In the genomic region with DNA sequence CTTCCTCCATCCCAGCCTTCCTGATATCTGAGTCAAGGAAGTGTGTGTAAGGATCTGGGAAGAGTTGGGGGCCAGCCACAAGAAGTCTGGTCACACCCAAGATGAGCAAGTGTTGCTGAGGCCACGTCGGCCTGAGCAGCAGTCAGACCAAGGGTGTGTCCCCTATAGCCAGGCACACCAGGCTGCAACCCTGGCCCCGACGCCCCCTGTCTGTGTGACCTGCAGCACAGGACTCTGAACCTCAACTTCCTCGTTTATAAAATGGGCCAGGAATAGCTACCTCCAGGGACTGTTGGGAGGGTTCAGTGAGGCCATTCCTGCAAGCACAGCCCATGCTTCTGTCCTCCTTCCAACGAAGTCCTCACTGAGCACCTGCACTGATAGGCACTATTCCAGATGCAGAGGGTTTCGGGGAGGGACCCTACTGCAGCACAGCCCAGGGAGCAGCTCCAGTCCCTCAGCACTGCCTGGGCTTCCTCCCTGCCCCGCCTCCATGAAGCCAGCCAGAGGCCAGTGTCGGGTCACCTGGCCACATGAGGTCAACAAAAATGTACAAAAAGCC, we compare ENCODE assay signal across 1 cellular context.
TF ChIP-seq lines count a peak whose summit lies in the region.

No MANE protein-coding gene starts in this region.

TF ChIP-seq in GM12878, 131 proteins besides CTCF, POLR2A, EP300 and RAD21:
- TF ChIP-seq TCF12 (IDR thresholded peaks at IDR 0.05; ENCODE audit: low read depth, low read length) = no peak
- no peak for TF ChIP-seq ZNF24 (IDR thresholded peaks at IDR 0.05)
- TF ChIP-seq, protein P1, sequence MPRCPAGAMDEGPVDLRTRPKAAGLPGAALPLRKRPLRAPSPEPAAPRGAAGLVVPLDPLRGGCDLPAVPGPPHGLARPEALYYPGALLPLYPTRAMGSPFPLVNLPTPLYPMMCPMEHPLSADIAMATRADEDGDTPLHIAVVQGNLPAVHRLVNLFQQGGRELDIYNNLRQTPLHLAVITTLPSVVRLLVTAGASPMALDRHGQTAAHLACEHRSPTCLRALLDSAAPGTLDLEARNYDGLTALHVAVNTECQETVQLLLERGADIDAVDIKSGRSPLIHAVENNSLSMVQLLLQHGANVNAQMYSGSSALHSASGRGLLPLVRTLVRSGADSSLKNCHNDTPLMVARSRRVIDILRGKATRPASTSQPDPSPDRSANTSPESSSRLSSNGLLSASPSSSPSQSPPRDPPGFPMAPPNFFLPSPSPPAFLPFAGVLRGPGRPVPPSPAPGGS (IDR thresholded peaks at IDR 0.05; ENCODE audit: borderline replicate concordance, insufficient read depth, low read depth, low read length, poor library complexity, severe bottlenecking) = peak; percentile 32
- TF ChIP-seq FOXM1 (IDR thresholded peaks at IDR 0.05; ENCODE audit: low read depth, low read length) = no peak
- no peak for TF ChIP-seq EED (IDR thresholded peaks at IDR 0.05; ENCODE audit: low read depth)
- TF ChIP-seq CBX3 (IDR thresholded peaks at IDR 0.05; ENCODE audit: borderline replicate concordance, low read depth) = no peak
